In genomic region chr17:31308935-31309334, GRCh38 we compare ENCODE assay signal across 1 cellular context.
TF ChIP-seq lines count a peak whose summit lies in the region.

No MANE protein-coding gene starts in this region.

TF ChIP-seq in HepG2, 621 proteins besides CTCF, POLR2A, EP300 and RAD21:
- TF ChIP-seq ZNF770 (CRISPR knock-in tag; IDR thresholded peaks at IDR 0.05) (no peak), ZNF329 (CRISPR knock-in tag; IDR thresholded peaks at IDR 0.05; ENCODE audit: low read depth) (no peak), RORA (CRISPR knock-in tag; IDR thresholded peaks at IDR 0.05) (no peak), ZNF362 (CRISPR knock-in tag; IDR thresholded peaks at IDR 0.05; ENCODE audit: borderline replicate concordance) (no peak), PRPF4 (IDR thresholded peaks at IDR 0.05; ENCODE audit: low read depth, low read length, poor library complexity, severe bottlenecking) (no peak), IRX3 (CRISPR knock-in tag; IDR thresholded peaks at IDR 0.05; ENCODE audit: borderline replicate concordance, low read depth) (no peak)
